In the genomic region with DNA sequence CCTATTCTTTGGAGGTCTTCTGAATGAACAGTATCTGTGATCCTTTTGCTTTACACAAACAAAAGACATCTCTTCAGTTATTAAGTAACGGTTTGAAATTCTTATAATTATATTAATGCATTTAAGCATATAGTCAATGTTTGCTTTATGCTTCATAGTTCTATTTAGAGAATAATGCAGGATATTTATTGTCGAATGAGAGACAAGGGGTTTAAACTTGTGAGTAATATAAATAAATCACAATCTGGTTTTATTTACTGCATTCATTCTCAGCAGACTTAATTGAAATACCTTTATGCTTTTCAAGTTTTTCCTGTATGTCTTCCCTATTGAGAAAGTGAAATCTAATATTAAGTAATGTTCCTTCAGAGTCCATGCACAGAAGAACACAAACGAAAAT, we compare ENCODE assay signal across 33 cellular contexts.
"Had no signal": no experiment of that assay in that cellular context is flagged by ENCODE, and none has a peak within 500 bp of the region (broad histone marks: within the 10 kb centered on the region; RNA-seq: fewer than 3 reads in every experiment).

No MANE protein-coding gene starts in this region.

- DNase-seq: activated effector memory CD4-positive, alpha-beta T cell treated with anti-CD3 and anti-CD28 coated beads, Interleukin-2, amount 50 U/mL, for 16 hours; activated effector memory CD4-positive, alpha-beta T cell treated with Interleukin-2 at 50 U/mL for 16 hours; activated gamma-delta T cell; activated gamma-delta T cell treated with Interleukin-2 at 50 U/mL for 16 hours; activated naive CD4-positive, alpha-beta T cell; activated naive CD4-positive, alpha-beta T cell treated with anti-CD3 and anti-CD28 coated beads for 36 hours; activated naive CD4-positive, alpha-beta T cell treated with anti-CD3 and anti-CD28 coated beads, Interleukin-2, amount 10 ng/mL, durations not matched to agents 7 days and 5 days; activated naive CD4-positive, alpha-beta T cell treated with anti-CD3 and anti-CD28 coated beads, Interleukin-2, amount 50 U/mL, for 16 hours; activated naive CD4-positive, alpha-beta T cell treated with Interleukin-2 at 50 U/mL for 16 hours; activated naive CD8-positive, alpha-beta T cell treated with anti-CD3 and anti-CD28 coated beads for 36 hours; activated naive CD8-positive, alpha-beta T cell treated with anti-CD3 and anti-CD28 coated beads, Interleukin-2, amount 10 ng/mL, durations not matched to agents 7 days and 5 days; activated naive CD8-positive, alpha-beta T cell treated with anti-CD3 and anti-CD28 coated beads, Interleukin-2, amount 50 U/mL, for 24 hours; activated T-cell treated with anti-CD3 and anti-CD28 coated beads for 4 hours; activated T-cell treated with anti-CD3 and anti-CD28 coated beads, Interleukin-2, amount 50 U/mL, for 1 hour; activated T-cell treated with anti-CD3 and anti-CD28 coated beads, Interleukin-2, amount 50 U/mL, for 24 hours; activated T-cell treated with anti-CD3 and anti-CD28 coated beads, Interleukin-2, amount 50 U/mL, for 4 hours; activated T-cell treated with anti-CD3 and anti-CD28 coated beads, Interleukin-2, amount 50 U/mL, for 48 hours; activated T-cell treated with anti-CD3 and anti-CD28 coated beads, Interleukin-2, amount 50 U/mL, for 72 hours; adrenal gland; amniotic stem cell; amygdala; anterior cingulate cortex; aorta; body of pancreas; caudate nucleus; central memory CD4-positive, alpha-beta T cell; cerebellar nuclear complex had no signal

- H3K4me3 ChIP-seq: adrenal gland, ascending aorta, body of pancreas, breast epithelium, cardiac muscle cell had no signal

- ATAC-seq: activated naive CD4-positive, alpha-beta T cell treated with anti-CD3 and anti-CD28 coated beads, Interleukin-2, amount 50 U/mL, for 72 hours; activated naive CD8-positive, alpha-beta T cell treated with anti-CD3 and anti-CD28 coated beads, Interleukin-2, amount 50 U/mL, for 24 hours; activated T-cell treated with anti-CD3 and anti-CD28 coated beads, Interleukin-2, amount 50 U/mL, for 4 hours; activated T-cell treated with anti-CD3 and anti-CD28 coated beads, Interleukin-2, amount 50 U/mL, for 72 hours; activated T-helper 17 cell treated with anti-CD3 and anti-CD28 coated beads, Interleukin-2, amount 50 U/mL, for 72 hours; body of pancreas had no signal

- H3K27ac ChIP-seq: adrenal gland, ascending aorta, body of pancreas, brain microvascular endothelial cell, breast epithelium, cardiac muscle cell had no signal

- H3K9me3 ChIP-seq: adrenal gland, ascending aorta, body of pancreas, breast epithelium had no signal

- H3K4me1 ChIP-seq: adrenal gland, ascending aorta, body of pancreas, breast epithelium had no signal

- H3K27me3 ChIP-seq: adrenal gland, ascending aorta, body of pancreas, brain microvascular endothelial cell, breast epithelium, cardiac muscle cell had no signal

- H3K36me3 ChIP-seq: adrenal gland, ascending aorta, brain microvascular endothelial cell, breast epithelium, cardiac muscle cell had no signal
